8 cellular contexts compared by ENCODE assay signal in the genomic region with DNA sequence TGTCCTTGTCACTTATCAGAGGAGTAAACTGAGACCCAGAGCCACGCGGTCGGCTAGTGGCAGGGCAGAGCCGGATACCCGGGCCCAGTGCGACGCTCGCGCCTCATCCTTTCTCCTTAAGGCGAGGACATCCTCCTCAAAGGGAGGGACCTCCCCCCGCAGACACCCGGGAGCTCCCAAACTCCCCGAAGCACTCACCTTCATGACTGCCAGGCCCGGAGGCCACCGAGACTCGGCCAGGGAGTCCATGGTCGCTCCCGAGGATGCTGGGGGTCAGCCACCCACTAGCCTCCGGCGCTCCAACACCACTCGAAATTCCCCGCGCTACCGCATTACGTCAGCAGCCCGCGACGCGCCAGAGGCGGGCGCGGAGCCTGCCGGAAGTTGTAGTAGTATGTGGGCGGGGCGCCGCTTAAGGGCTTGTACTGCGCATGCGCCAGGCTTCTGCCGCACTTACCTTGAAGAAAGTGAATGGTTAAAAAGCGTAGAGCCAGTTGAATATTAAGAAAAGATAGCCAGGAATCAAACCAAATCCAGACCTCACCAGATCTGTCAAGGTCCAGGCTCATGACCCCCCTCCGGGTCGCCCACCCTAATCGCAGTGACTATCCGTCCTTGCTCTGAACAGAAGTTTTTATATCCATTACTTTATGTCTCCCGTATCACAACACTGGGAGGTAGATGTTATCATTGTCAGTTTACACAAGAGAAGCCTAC. TPM values are rescaled to one million over a fixed set of nuclear protein-coding genes. Genes with fewer than 3 reads are reported as not detected.
DNase-seq lines count a peak whose midpoint lies in the region; ATAC-seq and TF ChIP-seq lines count a peak whose summit lies in the region.

Gene RAD18, minus strand, starts transcription at position 336 of the 717 bp plus-strand sequence. Its CDS starts 87 bp downstream, at position 249.

- ATAC-seq in HG02852 (IDR thresholded peaks at IDR 0.05; ENCODE audit: unreplicated experiment), result peak; percentile 94
- peak; percentile 96 to 99 (median 98) for ATAC-seq in heart right ventricle
- peak; percentile 96 for ATAC-seq in upper lobe of right lung

- no peak for TF ChIP-seq CTCF in GM13977 (IDR thresholded peaks at IDR 0.05; ENCODE audit: extremely low read depth, insufficient read depth, missing control alignments)
- TF ChIP-seq CTCF in adrenal gland (IDR thresholded peaks at IDR 0.05), result no peak
- TF ChIP-seq CTCF in heart right ventricle (IDR thresholded peaks at IDR 0.05), result no peak
- no peak for TF ChIP-seq CTCF in upper lobe of right lung (IDR thresholded peaks at IDR 0.05)

- peak in 1 of 2 donors; percentile 35 for TF ChIP-seq POLR2A in adrenal gland (IDR thresholded peaks at IDR 0.05)

- H3K36me3 ChIP-seq in adrenal gland (replicated peaks in 1 of 2) (no peaks in the 10 kb centered on the region), heart right ventricle (peaks cover 0 to 11% (median 0%) of the 10 kb centered on the region in 9 donors), upper lobe of right lung (no peaks in the 10 kb centered on the region)

- H3K4me3 ChIP-seq in adrenal gland (peak within 1 kb of the TSS in 3 of 4 donors; percentile 58 to 88 (median 73)), heart right ventricle (peak within 1 kb of the TSS; percentile 43 to 92 (median 80)), upper lobe of right lung (peak within 1 kb of the TSS; percentile 75)

- H3K27ac ChIP-seq in adrenal gland (peak within 1 kb of the TSS in 4 of 5 donors; percentile 46 to 82 (median 60)), heart right ventricle (peak within 1 kb of the TSS in 9 of 10 donors; percentile 41 to 85 (median 72)), upper lobe of right lung (peak within 1 kb of the TSS; percentile 86)

- no peaks in the 10 kb centered on the region for H3K9me3 ChIP-seq in adrenal gland (replicated peaks in 1 of 3)
- no peaks in the 10 kb centered on the region for H3K9me3 ChIP-seq in heart right ventricle
- no peaks in the 10 kb centered on the region for H3K9me3 ChIP-seq in upper lobe of right lung

- intact Hi-C loops in adrenal gland (cut with DNase I), result no loop called here
- intact Hi-C loops in heart right ventricle (cut with DNase I), result no loop called here
- intact Hi-C loops in posterior vena cava (cut with DNase I), result no loop called here
- intact Hi-C loops in upper lobe of right lung (cut with DNase I), result no loop called here

- WGBS in adrenal gland, 4 donors, result 0 to 1% (median 1%) methylated on average over 22 to 45 of the region's 45 CpGs
- 0 to 1% methylated on average over 45 of the region's 45 CpGs for WGBS in heart right ventricle, 2 donors

- peaks cover 6 to 12% of the 10 kb centered on the region in 2 donors for H3K4me1 ChIP-seq in adrenal gland (replicated peaks in 1 of 2)
- peaks cover 5 to 23% (median 13%) of the 10 kb centered on the region in 9 donors for H3K4me1 ChIP-seq in heart right ventricle
- peaks cover 9% of the 10 kb centered on the region for H3K4me1 ChIP-seq in upper lobe of right lung

- H3K27me3 ChIP-seq in adrenal gland (no peaks in the 10 kb centered on the region), heart right ventricle (peaks cover 0 to 1% (median 0%) of the 10 kb centered on the region in 7 donors), upper lobe of right lung (peaks cover 4% of the 10 kb centered on the region)

- DNase-seq in GM13977 (ENCODE audit: low spot score), result peak; percentile 86
- DNase-seq in NCI-H146 treated with DMSO at 0.1 percent for 48 hours (lab: John Stamatoyannopoulos, UW; ENCODE audit: unreplicated experiment), result peak; percentile 73
- peak; percentile 83 to 93 (median 86) for DNase-seq in T-helper 1 cell
- peak; percentile 89 to 97 (median 93) for DNase-seq in adrenal gland
- peak; percentile 89 to 92 for DNase-seq in heart right ventricle
- peak; percentile 97 for DNase-seq in posterior vena cava (ENCODE audit: low spot score)
- peak; percentile 94 for DNase-seq in upper lobe of right lung

- in situ Hi-C loops in GM13977 (cut with MboI; ENCODE audit: low pct_unique_long_range_greater_than_20kb, low sequenced_read_pairs, unreplicated experiment), result no loop called here

RNA-seq across cellular contexts. Expression of gene RAD18, which starts in this region (rescaled TPM):
- total RNA-seq in adrenal gland, result 10 to 100 TPM in 3 of 8 donors, 1 to 10 TPM in 5; 3.4 to 11.4 (median 9.3) TPM
- polyA plus RNA-seq in adrenal gland, result 1 to 10 TPM; 2.0 to 5.9 (median 3.5) TPM
- total RNA-seq in heart right ventricle, result 1 to 10 TPM; 1.5 to 4.6 (median 2.9) TPM
- 1 to 10 TPM in 1 of 2 donors, under 1 TPM in 1; 0.97 to 1.1 TPM for polyA plus RNA-seq in heart right ventricle
- total RNA-seq in posterior vena cava, result 1 to 10 TPM; 8.1 to 8.5 TPM
- 15.0 TPM for total RNA-seq in upper lobe of right lung

Comparison
In these comparisons a context has a peak if more than half of its experiments do, and no peak if none do; other contexts are left out.
1. Peak in every context shown above with its lines: DNase-seq, ATAC-seq, H3K4me3 ChIP-seq and H3K27ac ChIP-seq.